8 cellular contexts compared by ENCODE assay signal in the genomic region with DNA sequence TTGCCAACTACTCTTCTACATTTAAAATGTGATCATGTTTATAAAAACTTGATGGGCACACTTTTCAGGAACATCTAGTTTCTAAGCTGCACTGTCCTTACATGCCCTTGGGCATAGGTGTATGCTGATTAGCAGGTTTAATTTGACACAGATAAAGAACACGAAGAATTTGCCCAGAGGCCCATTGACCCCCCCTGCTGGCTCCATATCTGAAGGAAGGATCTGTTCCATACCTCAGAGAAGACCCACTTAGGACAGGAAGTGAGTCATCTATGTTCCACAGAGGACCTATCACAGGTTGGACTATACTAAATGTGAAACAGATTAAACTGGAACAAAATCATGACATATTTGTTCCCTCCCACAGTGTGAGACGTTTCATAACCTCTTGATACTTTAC.
A peak's percentile ranks its signal among the peaks of the same experiment; 100 is the strongest.
DNase-seq lines count a peak whose midpoint lies in the region; ATAC-seq lines count a peak whose summit lies in the region.

No MANE protein-coding gene starts in this region.

- H3K4me3 Mint-ChIP-seq in activated CD4-positive, alpha-beta memory T cell treated with anti-CD3 and anti-CD28 coated beads for 36 hours: peak overlapping the region; percentile 44

- CTCF ChIA-PET in activated CD4-positive, alpha-beta memory T cell treated with anti-CD3 and anti-CD28 coated beads for 36 hours (lab: Charles Lee): interaction anchor here (1.0 to 1.8 kb wide), 4 partner anchors 10 to 323 kb away, joined by 3 to 7 read pairs (median 5); no protein-coding TSS in a partner anchor

- no peaks in the 10 kb centered on the region for H3K36me3 Mint-ChIP-seq in activated CD4-positive, alpha-beta memory T cell treated with anti-CD3 and anti-CD28 coated beads for 36 hours

- no peaks in the 10 kb centered on the region for H3K27me3 Mint-ChIP-seq in activated CD4-positive, alpha-beta memory T cell treated with anti-CD3 and anti-CD28 coated beads for 36 hours

- POLR2A ChIA-PET in activated CD4-positive, alpha-beta memory T cell treated with anti-CD3 and anti-CD28 coated beads for 36 hours (lab: Charles Lee): interaction anchor here (1.3 kb wide), 1 partner anchor 85 kb away, joined by 4 read pairs; no protein-coding TSS in a partner anchor

- H3K9me3 Mint-ChIP-seq in activated CD4-positive, alpha-beta memory T cell treated with anti-CD3 and anti-CD28 coated beads for 36 hours: no peaks in the 10 kb centered on the region

- peak overlapping the region; percentile 80 for H3K27ac Mint-ChIP-seq in activated CD4-positive, alpha-beta memory T cell treated with anti-CD3 and anti-CD28 coated beads for 36 hours

- H3K4me1 Mint-ChIP-seq in activated CD4-positive, alpha-beta memory T cell treated with anti-CD3 and anti-CD28 coated beads for 36 hours (ENCODE audit: low read depth): peaks cover 35% of the 10 kb centered on the region

- intact Hi-C loops in activated CD4-positive, alpha-beta memory T cell treated with anti-CD3 and anti-CD28 coated beads for 36 hours (cut with micrococcal nuclease): loop anchor here (1.0 to 10.0 kb wide), 14 partner anchors 61 to 894 kb away; a partner anchor contains a TSS

- peak; percentile 97 for DNase-seq in COLO829 (ENCODE audit: low spot score)
- peak; percentile 59 for DNase-seq in LoVo (ENCODE audit: low spot score)
- peak; percentile 81 for DNase-seq in activated CD4-positive, alpha-beta memory T cell treated with anti-CD3 and anti-CD28 coated beads for 36 hours
- DNase-seq in fibroblast of peridontal ligament (ENCODE audit: extremely low read depth): peak; percentile 14
- DNase-seq in stimulated activated CD8-positive, alpha-beta memory T cell treated with anti-CD3 and anti-CD28 coated beads, Interleukin-12 subunit alpha, Interleukin-12 subunit beta, amount 100 ng/mL, for 1 hour (ENCODE audit: low read depth): peak; percentile 30
- DNase-seq in cortex of kidney (lab: John Stamatoyannopoulos, UW): no peak
- no peak for DNase-seq in amygdala (lab: John Stamatoyannopoulos, UW)

- ATAC-seq in GM21619 (IDR thresholded peaks at IDR 0.05; ENCODE audit: unreplicated experiment): no peak

Comparison
In these comparisons a context has a peak if more than half of its experiments do, and no peak if none do; other contexts are left out.
1. DNase-seq: peak in COLO829 (single experiment), LoVo (single experiment), activated CD4-positive, alpha-beta memory T cell treated with anti-CD3 and anti-CD28 coated beads for 36 hours (single experiment), fibroblast of peridontal ligament (single experiment) and stimulated activated CD8-positive, alpha-beta memory T cell treated with anti-CD3 and anti-CD28 coated beads, Interleukin-12 subunit alpha, Interleukin-12 subunit beta, amount 100 ng/mL, for 1 hour (single experiment); none in cortex of kidney (single experiment) and amygdala (0 of 56).